ENCODE assay signal across 16 cellular contexts in the genomic region with DNA sequence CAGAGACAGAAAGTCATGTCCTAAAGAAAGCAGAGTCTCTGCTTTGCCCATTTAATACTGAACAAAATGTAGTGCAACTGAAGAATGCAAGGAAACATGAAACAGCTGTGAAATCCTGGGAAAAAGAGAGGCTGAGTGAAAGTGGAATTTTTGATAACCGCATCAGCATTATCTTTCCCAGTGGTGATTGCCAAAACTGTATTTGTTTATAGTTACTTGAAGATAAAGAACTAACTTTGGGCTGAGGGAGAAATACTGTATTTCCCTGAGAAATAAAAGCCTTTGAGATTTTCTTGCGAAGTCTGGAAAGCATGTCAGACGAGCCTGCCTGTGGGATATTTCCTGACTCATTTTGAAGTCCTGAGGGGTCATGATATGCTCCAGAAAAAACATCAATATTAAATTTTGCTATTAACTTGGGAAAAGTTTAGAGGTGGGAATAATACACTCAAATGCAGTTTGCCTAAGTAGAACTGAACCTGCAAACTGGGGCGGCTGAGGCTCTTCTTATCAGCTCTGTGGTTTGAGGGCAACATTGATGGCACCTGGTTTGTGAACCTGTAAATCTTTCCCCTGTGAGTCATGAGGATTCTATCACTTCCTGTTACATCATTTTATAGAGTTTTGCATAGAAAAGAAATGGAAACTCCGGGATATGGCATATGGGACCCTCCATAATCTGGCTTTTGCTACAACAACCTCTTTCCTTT.
DNase-seq lines count a peak whose midpoint lies in the region; FAIRE-seq and TF ChIP-seq lines count a peak whose summit lies in the region.
"Had no signal": no experiment of that assay in that cellular context is flagged by ENCODE, and none has a peak within 500 bp of the region (broad histone marks: within the 10 kb centered on the region; RNA-seq: fewer than 3 reads in every experiment).

No MANE protein-coding gene starts in this region.

- H3K27me3 Mint-ChIP-seq in MCF 10A (ENCODE audit: insufficient read depth, unreplicated experiment): no peaks in the 10 kb centered on the region

- no peaks in the 10 kb centered on the region for H3K9me3 Mint-ChIP-seq in MCF 10A (ENCODE audit: unreplicated experiment)

- no peak for FAIRE-seq in urothelium cell line (lab: Jason Lieb, UNC)
- FAIRE-seq: islet of Langerhans had no signal

- peak; percentile 20 for DNase-seq in MCF 10A (ENCODE audit: unreplicated experiment)
- DNase-seq in breast epithelium (ENCODE audit: low spot score in 2 of 2): no peak
- DNase-seq in astrocyte of the spinal cord (ENCODE audit: low read depth, low spot score): peak; percentile 64
- no peak for DNase-seq in left ventricle myocardium inferior
- DNase-seq in urothelium cell line (ENCODE audit: low spot score): peak; percentile 46
- no peak for DNase-seq in BE2C
- no peak for DNase-seq in activated naive CD4-positive, alpha-beta T cell treated with anti-CD3 and anti-CD28 coated beads, Interleukin-2, amount 50 U/mL, for 16 hours
- DNase-seq in testis: no peak
- DNase-seq: 8988T; amygdala; erythroblast; NCI-H2029 treated with DMSO at 0.1 percent for 48 hours; occipital lobe; OCI-M1; stimulated activated naive CD4-positive, alpha-beta T cell treated with Interleukin-2 at 50 U/mL for 16 hours had no signal

- BruUV-seq in MCF 10A (replicated peaks; lab: Mats Ljungman, UMichigan): no TSS peak

- peaks cover 7% of the 10 kb centered on the region for H3K4me1 Mint-ChIP-seq in MCF 10A (ENCODE audit: insufficient read depth, unreplicated experiment)

- TF ChIP-seq CTCF in MCF 10A (IDR thresholded peaks at IDR 0.05; ENCODE audit: unreplicated experiment): no peak
- TF ChIP-seq CTCF in breast epithelium (IDR thresholded peaks at IDR 0.05): no peak
- no peak for TF ChIP-seq CTCF in astrocyte of the spinal cord (IDR thresholded peaks at IDR 0.05; ENCODE audit: low read depth, low read length)
- no peak for TF ChIP-seq CTCF in left ventricle myocardium inferior (IDR thresholded peaks at IDR 0.05; ENCODE audit: borderline replicate concordance)
- no peak for TF ChIP-seq CTCF in BE2C (IDR thresholded peaks at IDR 0.05; ENCODE audit: low read depth, low read length)
- TF ChIP-seq CTCF in testis (IDR thresholded peaks at IDR 0.05): no peak

- H3K36me3 ChIP-seq in breast epithelium: no peaks in the 10 kb centered on the region
- H3K36me3 ChIP-seq in left ventricle myocardium inferior: no peaks in the 10 kb centered on the region
- H3K36me3 ChIP-seq in BE2C: no peaks in the 10 kb centered on the region
- H3K36me3 ChIP-seq in testis (ENCODE audit: low read depth, missing control alignments): no peaks in the 10 kb centered on the region

- H3K27ac ChIP-seq in breast epithelium (no peak overlapping the region), left ventricle myocardium inferior (replicated peaks) (peak overlapping the region; percentile 74), testis (no peak overlapping the region)

- no peak overlapping the region for H3K4me3 Mint-ChIP-seq in MCF 10A (ENCODE audit: unreplicated experiment)

- H3K9me3 ChIP-seq in breast epithelium (no peaks in the 10 kb centered on the region), left ventricle myocardium inferior (replicated peaks) (no peaks in the 10 kb centered on the region), BE2C (no peaks in the 10 kb centered on the region), testis (no peaks in the 10 kb centered on the region)

- intact Hi-C loops in MCF 10A (cut with micrococcal nuclease) (no loop called here), breast epithelium (cut with DNase I; ENCODE audit: low total_unique reads) (no loop called here), left ventricle myocardium inferior (cut with micrococcal nuclease) (no loop called here), testis (cut with DNase I; ENCODE audit: low total_unique reads) (no loop called here)

- H3K4me3 ChIP-seq in breast epithelium (no peak overlapping the region), astrocyte of the spinal cord (ENCODE audit: low read depth, low read length) (no peak overlapping the region), left ventricle myocardium inferior (no peak overlapping the region), BE2C (ENCODE audit: low read depth, low read length) (no peak overlapping the region), testis (no peak overlapping the region)

- no peaks in the 10 kb centered on the region for H3K36me3 Mint-ChIP-seq in MCF 10A (ENCODE audit: insufficient read depth, unreplicated experiment)

- no peaks in the 10 kb centered on the region for H3K4me1 ChIP-seq in breast epithelium
- no peaks in the 10 kb centered on the region for H3K4me1 ChIP-seq in left ventricle myocardium inferior
- no peaks in the 10 kb centered on the region for H3K4me1 ChIP-seq in BE2C
- H3K4me1 ChIP-seq in testis: no peaks in the 10 kb centered on the region

- no peaks in the 10 kb centered on the region for H3K27me3 ChIP-seq in breast epithelium
- H3K27me3 ChIP-seq in left ventricle myocardium inferior (ENCODE audit: low read depth): no peaks in the 10 kb centered on the region
- no peaks in the 10 kb centered on the region for H3K27me3 ChIP-seq in BE2C
- no peaks in the 10 kb centered on the region for H3K27me3 ChIP-seq in testis

- CTCF ChIA-PET in MCF 10A (lab: Yijun Ruan, JAX): no interaction called here

- in situ Hi-C loops in astrocyte of the spinal cord (cut with HindIII; ENCODE audit: low sequenced_read_pairs): no loop called here

- TF ChIP-seq POLR2A in breast epithelium (IDR thresholded peaks at IDR 0.05) (no peak), testis (IDR thresholded peaks at IDR 0.05) (no peak)

- 52 to 61% methylated on average over 5 of the region's 5 CpGs for WGBS in testis, 2 donors

- POLR2A ChIA-PET in MCF 10A (lab: Yijun Ruan, JAX): interaction anchor here (0.6 kb wide), 1 partner anchor 417 kb away, joined by 4 read pairs; no protein-coding TSS in a partner anchor

- no peak overlapping the region for H3K27ac Mint-ChIP-seq in MCF 10A (ENCODE audit: low read depth, unreplicated experiment)

Comparison
In these comparisons a context has a peak if more than half of its experiments do, and no peak if none do; other contexts are left out.
1. DNase-seq: peak in MCF 10A (single experiment), astrocyte of the spinal cord (single experiment) and urothelium cell line (single experiment); none in breast epithelium (0 of 2), left ventricle myocardium inferior (single experiment), BE2C (single experiment), activated naive CD4-positive, alpha-beta T cell treated with anti-CD3 and anti-CD28 coated beads, Interleukin-2, amount 50 U/mL, for 16 hours (single experiment) and testis (single experiment).